In the genomic region with DNA sequence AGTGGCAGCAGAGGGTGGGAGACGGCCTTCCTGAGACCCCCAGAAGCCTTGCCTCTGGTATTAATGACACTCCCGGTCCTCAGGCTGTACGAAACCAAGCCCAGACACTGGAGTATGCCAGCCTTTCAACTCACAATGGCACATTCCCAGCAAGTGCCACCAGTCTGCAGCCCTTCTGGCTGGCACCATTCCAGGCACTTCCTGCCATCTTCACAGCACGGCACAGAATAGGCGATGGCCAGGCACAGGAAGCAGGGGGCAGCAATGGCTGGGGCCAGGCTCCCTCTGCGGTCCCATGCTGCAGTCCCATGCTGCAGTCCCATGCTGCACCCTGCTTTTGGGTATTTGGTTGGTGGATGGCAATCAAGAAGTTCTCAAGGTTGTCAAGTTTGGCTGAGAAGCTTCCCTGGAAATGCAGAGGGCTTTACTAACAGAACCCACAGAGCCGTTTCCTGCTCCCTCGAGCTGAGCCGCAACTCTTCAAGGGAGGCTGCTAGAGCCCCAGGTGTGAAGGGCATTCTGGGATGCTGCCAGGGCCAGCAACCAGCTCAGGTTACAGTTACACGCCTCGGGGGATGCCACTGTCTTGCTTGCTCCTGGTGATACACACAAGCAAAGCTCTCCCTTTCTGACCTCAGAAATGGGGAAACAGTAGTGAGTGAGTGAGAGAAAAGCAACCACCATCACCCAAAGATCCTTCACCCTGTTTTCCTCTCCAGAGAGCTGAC, we compare ENCODE assay signal across 8 cellular contexts. TPM values are rescaled to one million over a fixed set of nuclear protein-coding genes. Genes with fewer than 3 reads are reported as not detected.
DNase-seq lines count a peak whose midpoint lies in the region; ATAC-seq, FAIRE-seq and TF ChIP-seq lines count a peak whose summit lies in the region.

No MANE protein-coding gene starts in this region.

- FAIRE-seq in frontal cortex (lab: Jason Lieb, UNC), result no peak

- intact Hi-C loops in CD4-positive, alpha-beta T cell (cut with DNase I, micrococcal nuclease), result no loop called here

- no peaks in the 10 kb centered on the region for H3K9me3 Mint-ChIP-seq in CD4-positive, alpha-beta T cell
- no peaks in the 10 kb centered on the region for H3K9me3 Mint-ChIP-seq in T-helper 2 cell treated with Interferon-gamma antibody and Interleukin-4, amounts not matched to agents 5 μg/mL and 100 μg/mL, for 36 hours

- CTCF ChIA-PET in CD4-positive, alpha-beta T cell (lab: Charles Lee), result no interaction called here

- H3K27ac ChIP-seq in CD4-positive, alpha-beta T cell (ENCODE audit: low read depth, low read length), result no peak overlapping the region

- H3K36me3 Mint-ChIP-seq in CD4-positive, alpha-beta T cell (ENCODE audit: low read depth), result no peaks in the 10 kb centered on the region
- H3K36me3 Mint-ChIP-seq in T-helper 2 cell treated with Interferon-gamma antibody and Interleukin-4, amounts not matched to agents 5 μg/mL and 100 μg/mL, for 36 hours (ENCODE audit: low read depth), result no peaks in the 10 kb centered on the region

- no peak for TF ChIP-seq CTCF in CD4-positive, alpha-beta T cell (IDR thresholded peaks at IDR 0.05)
- no peak for TF ChIP-seq CTCF in LNCaP clone FGC (IDR thresholded peaks at IDR 0.05; ENCODE audit: control insufficient read depth, extremely low read depth, insufficient read depth)

- H3K4me1 Mint-ChIP-seq in CD4-positive, alpha-beta T cell (ENCODE audit: low read depth), result peaks cover 14% of the 10 kb centered on the region
- H3K4me1 Mint-ChIP-seq in T-helper 2 cell treated with Interferon-gamma antibody and Interleukin-4, amounts not matched to agents 5 μg/mL and 100 μg/mL, for 36 hours (ENCODE audit: low read depth), result peaks cover 7% of the 10 kb centered on the region

- POLR2A ChIA-PET in CD4-positive, alpha-beta T cell (lab: Charles Lee), result interaction anchor here (1.2 to 1.4 kb wide), 2 partner anchors 37 to 203 kb away, joined by 5 to 8 read pairs; a partner anchor contains a TSS

- no peak overlapping the region for H3K4me3 Mint-ChIP-seq in CD4-positive, alpha-beta T cell
- no peak overlapping the region for H3K4me3 Mint-ChIP-seq in T-helper 2 cell treated with Interferon-gamma antibody and Interleukin-4, amounts not matched to agents 5 μg/mL and 100 μg/mL, for 36 hours

- H3K4me3 ChIP-seq in LNCaP clone FGC (ENCODE audit: low read depth, low read length), result peak overlapping the region; percentile 11; the same call in 1 of the 2 replicates

- no peaks in the 10 kb centered on the region for H3K27me3 ChIP-seq in CD4-positive, alpha-beta T cell (ENCODE audit: control insufficient read depth, insufficient read depth, low read length)

- no peak overlapping the region for H3K27ac Mint-ChIP-seq in CD4-positive, alpha-beta T cell
- no peak overlapping the region for H3K27ac Mint-ChIP-seq in T-helper 2 cell treated with Interferon-gamma antibody and Interleukin-4, amounts not matched to agents 5 μg/mL and 100 μg/mL, for 36 hours

- peak in 2 of 10 experiments; percentile 13 to 18 for DNase-seq in CD4-positive, alpha-beta T cell
- DNase-seq in LNCaP clone FGC (ENCODE audit: low read depth), result peak; percentile 76
- peak; percentile 71 for DNase-seq in RPMI7951 (ENCODE audit: low read depth)
- peak; percentile 29 to 49 for DNase-seq in hippocampal formation (lab: John Stamatoyannopoulos, UW)
- no peak for DNase-seq in T-helper 2 cell treated with Interferon-gamma antibody and Interleukin-4, amounts not matched to agents 5 μg/mL and 100 μg/mL, for 36 hours (ENCODE audit: low spot score)
- no peak for DNase-seq in mucosa of gallbladder (ENCODE audit: low spot score)
- no peak for DNase-seq in frontal cortex (ENCODE audit: low spot score in 2 of 2)
- DNase-seq in central memory CD4-positive, alpha-beta T cell, result no peak

- H3K9me3 ChIP-seq in CD4-positive, alpha-beta T cell (ENCODE audit: control insufficient read depth, low read length), result no peaks in the 10 kb centered on the region

- peak; percentile 68 for ATAC-seq in CD4-positive, alpha-beta T cell (ENCODE audit: poor library complexity)

- H3K27me3 Mint-ChIP-seq in CD4-positive, alpha-beta T cell, result no peaks in the 10 kb centered on the region
- no peaks in the 10 kb centered on the region for H3K27me3 Mint-ChIP-seq in T-helper 2 cell treated with Interferon-gamma antibody and Interleukin-4, amounts not matched to agents 5 μg/mL and 100 μg/mL, for 36 hours (ENCODE audit: low read depth)

RNA-seq across cellular contexts. Expression of a gene that starts 23.8 kb away (rescaled TPM):
- total RNA-seq in CD4-positive, alpha-beta T cell, result 1 to 10 TPM; 1.6 to 2.5 TPM
- 10.6 and 19.7 TPM in 2 replicates for total RNA-seq in RPMI7951 (2014; rRNA removed; shearing (Covaris generic))
- total RNA-seq in mucosa of gallbladder (7.3 TPM), frontal cortex (44.0 TPM)

RNA-seq across cellular contexts. Expression of a gene that starts 37.4 kb away (rescaled TPM):
- total RNA-seq in CD4-positive, alpha-beta T cell, result 10 to 100 TPM; 60.1 to 63.0 TPM
- 23.2 and 26.1 TPM in 2 replicates for total RNA-seq in RPMI7951 (2014; rRNA removed; shearing (Covaris generic))
- total RNA-seq in mucosa of gallbladder (21.2 TPM), frontal cortex (9.8 TPM)

Comparison
In these comparisons a context has a peak if more than half of its experiments do, and no peak if none do; other contexts are left out.
1. DNase-seq: peak in LNCaP clone FGC (single experiment), RPMI7951 (single experiment) and hippocampal formation (2 of 2); none in T-helper 2 cell treated with Interferon-gamma antibody and Interleukin-4, amounts not matched to agents 5 μg/mL and 100 μg/mL, for 36 hours (single experiment), mucosa of gallbladder (single experiment), frontal cortex (0 of 2) and central memory CD4-positive, alpha-beta T cell (single experiment).